In the genomic region with DNA sequence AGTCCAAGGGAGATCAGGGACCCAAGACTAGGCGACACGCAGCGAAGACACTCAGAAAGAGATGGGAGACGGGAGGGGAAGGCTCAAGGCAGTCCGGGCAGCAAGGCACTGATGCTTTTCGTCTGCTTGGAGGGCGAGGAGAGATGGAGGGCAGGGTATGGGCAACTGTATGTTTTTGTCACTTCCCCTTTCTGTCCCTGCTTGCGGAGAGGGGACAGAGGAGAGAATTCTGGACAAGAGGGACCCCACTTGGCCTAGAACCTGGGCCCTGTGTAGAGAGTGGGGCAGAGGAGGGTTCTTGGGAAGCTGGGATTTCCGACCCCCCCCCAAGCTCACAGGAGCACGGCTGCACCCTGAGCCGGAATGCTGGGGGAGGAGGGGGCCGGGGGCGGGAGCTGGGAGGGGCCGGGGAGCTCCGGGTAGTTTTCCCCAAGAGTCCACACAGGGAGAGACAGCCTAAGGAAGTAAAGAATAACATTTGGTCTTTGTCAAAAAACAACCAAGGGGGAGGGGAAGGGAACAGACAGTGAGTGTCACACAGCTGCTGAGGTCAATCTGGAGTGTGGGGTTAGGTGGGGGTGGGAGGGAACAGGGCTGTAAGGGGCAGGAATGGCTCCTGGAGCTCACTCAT, we compare ENCODE assay signal across 8 cellular contexts. TPM values are rescaled to one million over a fixed set of nuclear protein-coding genes. Genes with fewer than 3 reads are reported as not detected.
A peak's percentile ranks its signal among the peaks of the same experiment; 100 is the strongest.
DNase-seq lines count a peak whose midpoint lies in the region; ATAC-seq, FAIRE-seq and TF ChIP-seq lines count a peak whose summit lies in the region.

No MANE protein-coding gene starts in this region.

- H3K27ac Mint-ChIP-seq in activated T-cell treated with anti-CD3 and anti-CD28 coated beads, Interleukin-2, amount 50 U/mL, for 72 hours = peak overlapping the region; percentile 64
- peak overlapping the region; percentile 98 for H3K27ac Mint-ChIP-seq in activated T-helper 17 cell treated with anti-CD3 and anti-CD28 coated beads, Interleukin-2, amount 50 U/mL, for 72 hours

- H3K4me1 Mint-ChIP-seq in activated T-cell treated with anti-CD3 and anti-CD28 coated beads, Interleukin-2, amount 50 U/mL, for 72 hours (ENCODE audit: low read depth) = peaks cover 29% of the 10 kb centered on the region
- H3K4me1 Mint-ChIP-seq in activated T-helper 17 cell treated with anti-CD3 and anti-CD28 coated beads, Interleukin-2, amount 50 U/mL, for 72 hours = peaks cover 18% of the 10 kb centered on the region

- H3K9ac ChIP-seq in keratinocyte (ENCODE audit: control insufficient read depth, extremely low read depth, insufficient read depth, low read length) = peak overlapping the region; percentile 90

- H3K27ac ChIP-seq in keratinocyte (ENCODE audit: control insufficient read depth, insufficient read depth, low read length) (peak overlapping the region; percentile 88), thymus (ENCODE audit: low read depth) (peak overlapping the region; percentile 99)

- FAIRE-seq in keratinocyte (lab: Jason Lieb, UNC) = no peak

- ATAC-seq in activated T-cell treated with anti-CD3 and anti-CD28 coated beads, Interleukin-2, amount 50 U/mL, for 72 hours (replicated peaks in 1 of 2) = no peak
- no peak for ATAC-seq in activated T-helper 17 cell treated with anti-CD3 and anti-CD28 coated beads, Interleukin-2, amount 50 U/mL, for 72 hours (replicated peaks)

- H3K79me2 ChIP-seq in keratinocyte (ENCODE audit: control insufficient read depth, insufficient read depth, low read length) = peaks cover 13% of the 10 kb centered on the region

- H3K9me3 ChIP-seq in keratinocyte (ENCODE audit: control insufficient read depth, low read depth, low read length) (no peaks in the 10 kb centered on the region), thymus (ENCODE audit: control insufficient read depth) (no peaks in the 10 kb centered on the region)

- H3K4me3 ChIP-seq in keratinocyte (ENCODE audit: control insufficient read depth in 2 of 3, extremely low read depth in 1 of 3, insufficient read depth in 2 of 3, low read depth in 1 of 3, low read length in 3 of 3) (peak overlapping the region; percentile 88 to 96 (median 90)), thymus (ENCODE audit: low read length) (peak overlapping the region; percentile 99)

- no peaks in the 10 kb centered on the region for H3K36me3 Mint-ChIP-seq in activated T-cell treated with anti-CD3 and anti-CD28 coated beads, Interleukin-2, amount 50 U/mL, for 72 hours (ENCODE audit: insufficient read depth in 2 of 2)
- H3K36me3 Mint-ChIP-seq in activated T-helper 17 cell treated with anti-CD3 and anti-CD28 coated beads, Interleukin-2, amount 50 U/mL, for 72 hours (ENCODE audit: low read depth) = peaks cover 25% of the 10 kb centered on the region

- no peak for TF ChIP-seq CTCF in keratinocyte (optimal IDR thresholded peaks at IDR 0.05 in 1 of 3, IDR thresholded peaks at IDR 0.05 in 1 of 3, conservative IDR thresholded peaks at IDR 0.05 in 1 of 3; ENCODE audit: extremely low read depth in 1 of 3, insufficient read depth in 2 of 3, low read length in 3 of 3)

- H3K36me3 ChIP-seq in keratinocyte (ENCODE audit: control insufficient read depth in 2 of 2, extremely low read depth in 1 of 2, insufficient read depth in 2 of 2, low read length in 2 of 2) (peaks cover 14 to 23% of the 10 kb centered on the region in 2 experiments), thymus (ENCODE audit: control insufficient read depth, insufficient read depth) (peaks cover 38% of the 10 kb centered on the region)

- peak overlapping the region; percentile 85 for H3K4me2 ChIP-seq in keratinocyte (ENCODE audit: control insufficient read depth, extremely low read depth, insufficient read depth, low read depth, low read length)

- peak overlapping the region; percentile 93 to 95 for H3K4me3 Mint-ChIP-seq in activated T-cell treated with anti-CD3 and anti-CD28 coated beads, Interleukin-2, amount 50 U/mL, for 72 hours
- H3K4me3 Mint-ChIP-seq in activated T-helper 17 cell treated with anti-CD3 and anti-CD28 coated beads, Interleukin-2, amount 50 U/mL, for 72 hours = peak overlapping the region; percentile 98

- WGBS in thymus = 6% methylated on average over 15 of the region's 15 CpGs

- no peaks in the 10 kb centered on the region for H3K9me1 ChIP-seq in keratinocyte (ENCODE audit: control insufficient read depth, extremely low read depth, insufficient read depth, low read length)

- H3K27me3 ChIP-seq in keratinocyte (ENCODE audit: control insufficient read depth, extremely low read depth, insufficient read depth, low read length) (no peaks in the 10 kb centered on the region), thymus (ENCODE audit: control insufficient read depth, insufficient read depth) (no peaks in the 10 kb centered on the region)

- peaks cover 8% of the 10 kb centered on the region for H4K20me1 ChIP-seq in keratinocyte (ENCODE audit: control insufficient read depth, extremely low read depth, insufficient read depth, low read length)

- no peak overlapping the region for H2AFZ ChIP-seq in keratinocyte (ENCODE audit: control insufficient read depth, low read length)

- no peaks in the 10 kb centered on the region for H3K9me3 Mint-ChIP-seq in activated T-cell treated with anti-CD3 and anti-CD28 coated beads, Interleukin-2, amount 50 U/mL, for 72 hours
- H3K9me3 Mint-ChIP-seq in activated T-helper 17 cell treated with anti-CD3 and anti-CD28 coated beads, Interleukin-2, amount 50 U/mL, for 72 hours = no peaks in the 10 kb centered on the region

- no peak for DNase-seq in activated T-cell treated with anti-CD3 and anti-CD28 coated beads, Interleukin-2, amount 50 U/mL, for 72 hours
- no peak for DNase-seq in activated T-cell treated with anti-CD3 and anti-CD28 coated beads, Interleukin-2, amount 50 U/mL, for 48 hours
- DNase-seq in keratinocyte (ENCODE audit: low read depth, low spot score) = no peak
- no peak for DNase-seq in NK-92 (lab: John Stamatoyannopoulos, UW; ENCODE audit: unreplicated experiment)
- no peak for DNase-seq in NCI-H345 (lab: John Stamatoyannopoulos, UW)
- DNase-seq in iPS-NIHi11 (ENCODE audit: low spot score) = no peak

- no peaks in the 10 kb centered on the region for H3K27me3 Mint-ChIP-seq in activated T-cell treated with anti-CD3 and anti-CD28 coated beads, Interleukin-2, amount 50 U/mL, for 72 hours (ENCODE audit: low read depth)
- H3K27me3 Mint-ChIP-seq in activated T-helper 17 cell treated with anti-CD3 and anti-CD28 coated beads, Interleukin-2, amount 50 U/mL, for 72 hours = no peaks in the 10 kb centered on the region

- dilution Hi-C loops in keratinocyte (cut with MboI; ENCODE audit: extremely low pct_ligation_motif_present, low sequenced_read_pairs) = no loop called here

- H3K4me1 ChIP-seq in keratinocyte (ENCODE audit: control insufficient read depth, extremely low read depth, insufficient read depth, low read length) = peaks cover 32% of the 10 kb centered on the region
- peaks cover 15% of the 10 kb centered on the region for H3K4me1 ChIP-seq in thymus (ENCODE audit: control insufficient read depth, insufficient read depth, low read length)

RNA-seq across cellular contexts. Expression of a gene that starts 1.8 kb away (rescaled TPM):
- total RNA-seq in activated T-cell treated with anti-CD3 and anti-CD28 coated beads, Interleukin-2, amount 50 U/mL, for 72 hours = 100 to 1,000 TPM; 144 to 154 TPM
- 10 to 100 TPM; 81.1 to 96.4 TPM for total RNA-seq in activated T-helper 17 cell treated with anti-CD3 and anti-CD28 coated beads, Interleukin-2, amount 50 U/mL, for 72 hours
- polyA plus RNA-seq in keratinocyte = 4.9 to 8.1 TPM (median 7.3 TPM) in 3 replicates
- polyA plus RNA-seq in keratinocyte (2011; ENCODE audit: low read depth) = 4.5 TPM
- 3.6 and 5.4 TPM in 2 replicates for polyA plus RNA-seq in keratinocyte (2011; cell fraction: cytosol; rRNA removed)
- 32.8 and 52.4 TPM in 2 replicates for polyA plus RNA-seq in keratinocyte (2011; cell fraction: nucleus; rRNA removed)
- 9.5 and 10.4 TPM in 2 replicates for polyA plus RNA-seq in keratinocyte (2012; ENCODE audit: low replicate concordance)
- 5.7 to 22.5 TPM (median 10.3 TPM) in 3 replicates for polyA minus RNA-seq in keratinocyte
- polyA minus RNA-seq in keratinocyte (2011; cell fraction: cytosol; rRNA and poly(A)+ RNA removed) = 11.3 TPM
- polyA minus RNA-seq in keratinocyte (2011; cell fraction: nucleus; rRNA and poly(A)+ RNA removed) = 14.2 and 15.7 TPM in 2 replicates
- 423 TPM for polyA plus RNA-seq in thymus

RNA-seq across cellular contexts. Expression of a gene that starts 2.0 kb away (rescaled TPM):
- total RNA-seq in activated T-cell treated with anti-CD3 and anti-CD28 coated beads, Interleukin-2, amount 50 U/mL, for 72 hours = 1 to 10 TPM; 2.1 to 3.6 TPM
- 1 to 10 TPM; 1.5 to 5.6 TPM for total RNA-seq in activated T-helper 17 cell treated with anti-CD3 and anti-CD28 coated beads, Interleukin-2, amount 50 U/mL, for 72 hours
- polyA plus RNA-seq in keratinocyte (0.19 to 0.34 TPM (median 0.22 TPM) in 3 replicates), thymus (1.3 TPM)
- 0.26 TPM for polyA plus RNA-seq in keratinocyte (2011; ENCODE audit: low read depth)
- 0.13 and 0.22 TPM in 2 replicates for polyA plus RNA-seq in keratinocyte (2011; cell fraction: cytosol; rRNA removed)
- polyA plus RNA-seq in keratinocyte (2011; cell fraction: nucleus; rRNA removed) = 0.19 and 0.61 TPM in 2 replicates
- polyA plus RNA-seq in keratinocyte (2012; ENCODE audit: low replicate concordance) = 0.14 and 0.17 TPM in 2 replicates
- polyA minus RNA-seq in keratinocyte = 0.63 to 1.7 TPM in 2 of 3 replicates, not detected in the other
- not detected for polyA minus RNA-seq in keratinocyte (2011; cell fraction: cytosol; rRNA and poly(A)+ RNA removed)
- not detected in 2 replicates for polyA minus RNA-seq in keratinocyte (2011; cell fraction: nucleus; rRNA and poly(A)+ RNA removed)

RNA-seq across cellular contexts. Expression of a gene that starts 10.5 kb away (rescaled TPM):
- total RNA-seq in activated T-cell treated with anti-CD3 and anti-CD28 coated beads, Interleukin-2, amount 50 U/mL, for 72 hours = 10 to 100 TPM; 21.4 to 23.4 TPM
- 10 to 100 TPM in 1 of 2 donors, 1 to 10 TPM in 1; 7.6 to 12.9 TPM for total RNA-seq in activated T-helper 17 cell treated with anti-CD3 and anti-CD28 coated beads, Interleukin-2, amount 50 U/mL, for 72 hours
- 0.16 to 0.21 TPM in 2 of 3 replicates, not detected in the other for polyA plus RNA-seq in keratinocyte
- polyA plus RNA-seq in keratinocyte (2011; ENCODE audit: low read depth) = not detected
- polyA plus RNA-seq in keratinocyte (2011; cell fraction: cytosol; rRNA removed) = not detected in 2 replicates
- polyA plus RNA-seq in keratinocyte (2011; cell fraction: nucleus; rRNA removed) = 0.78 and 2.4 TPM in 2 replicates
- 0.36 and 0.82 TPM in 2 replicates for polyA plus RNA-seq in keratinocyte (2012; ENCODE audit: low replicate concordance)
- not detected in 3 replicates for polyA minus RNA-seq in keratinocyte
- not detected for polyA minus RNA-seq in keratinocyte (2011; cell fraction: cytosol; rRNA and poly(A)+ RNA removed)
- 0.84 TPM in 1 of 2 replicates, not detected in the other for polyA minus RNA-seq in keratinocyte (2011; cell fraction: nucleus; rRNA and poly(A)+ RNA removed)
- 183 TPM for polyA plus RNA-seq in thymus

RNA-seq across cellular contexts. Expression of a gene that starts 18.0 kb away (rescaled TPM):
- 10 to 100 TPM; 12.9 to 13.7 TPM for total RNA-seq in activated T-cell treated with anti-CD3 and anti-CD28 coated beads, Interleukin-2, amount 50 U/mL, for 72 hours
- total RNA-seq in activated T-helper 17 cell treated with anti-CD3 and anti-CD28 coated beads, Interleukin-2, amount 50 U/mL, for 72 hours = 10 to 100 TPM; 10.7 to 22.2 TPM
- 0.63 to 1.3 TPM (median 0.80 TPM) in 3 replicates for polyA plus RNA-seq in keratinocyte
- polyA plus RNA-seq in keratinocyte (2011; ENCODE audit: low read depth) = not detected
- polyA plus RNA-seq in keratinocyte (2011; cell fraction: cytosol; rRNA removed) = 0.26 and 0.66 TPM in 2 replicates
- 2.1 and 5.2 TPM in 2 replicates for polyA plus RNA-seq in keratinocyte (2011; cell fraction: nucleus; rRNA removed)
- polyA plus RNA-seq in keratinocyte (2012; ENCODE audit: low replicate concordance) = 2.6 and 3.4 TPM in 2 replicates
- 0.76 to 3.8 TPM in 2 of 3 replicates, not detected in the other for polyA minus RNA-seq in keratinocyte
- polyA minus RNA-seq in keratinocyte (2011; cell fraction: cytosol; rRNA and poly(A)+ RNA removed) = not detected
- 1.2 TPM in 1 of 2 replicates, not detected in the other for polyA minus RNA-seq in keratinocyte (2011; cell fraction: nucleus; rRNA and poly(A)+ RNA removed)
- polyA plus RNA-seq in thymus = 25.3 TPM

RNA-seq across cellular contexts. Expression of a gene that starts 28.2 kb away (rescaled TPM):
- total RNA-seq in activated T-cell treated with anti-CD3 and anti-CD28 coated beads, Interleukin-2, amount 50 U/mL, for 72 hours = 10 to 100 TPM; 12.6 to 13.4 TPM
- 10 to 100 TPM; 21.0 to 32.7 TPM for total RNA-seq in activated T-helper 17 cell treated with anti-CD3 and anti-CD28 coated beads, Interleukin-2, amount 50 U/mL, for 72 hours
- polyA plus RNA-seq in keratinocyte = 4.1 to 17.0 TPM (median 5.5 TPM) in 3 replicates
- polyA plus RNA-seq in keratinocyte (2011; ENCODE audit: low read depth) = 1.7 TPM
- polyA plus RNA-seq in keratinocyte (2011; cell fraction: cytosol; rRNA removed) = 4.6 and 8.9 TPM in 2 replicates
- polyA plus RNA-seq in keratinocyte (2011; cell fraction: nucleus; rRNA removed) = 6.3 and 7.3 TPM in 2 replicates
- 17.0 TPM in 2 replicates for polyA plus RNA-seq in keratinocyte (2012; ENCODE audit: low replicate concordance)
- polyA minus RNA-seq in keratinocyte = 0.90 to 24.8 TPM (median 3.7 TPM) in 3 replicates
- polyA minus RNA-seq in keratinocyte (2011; cell fraction: cytosol; rRNA and poly(A)+ RNA removed) = 7.3 TPM
- 1.6 and 2.4 TPM in 2 replicates for polyA minus RNA-seq in keratinocyte (2011; cell fraction: nucleus; rRNA and poly(A)+ RNA removed)
- polyA plus RNA-seq in thymus = 21.6 TPM
